Comparison of ENCODE assay signal across 25 cellular contexts in genomic region chr16:84538441-84538840, GRCh38.
"Had no signal": no experiment of that assay in that cellular context is flagged by ENCODE, and none has a peak within 500 bp of the region (broad histone marks: within the 10 kb centered on the region; RNA-seq: fewer than 3 reads in every experiment).

No MANE protein-coding gene starts in this region.

- H3K9me3 Mint-ChIP-seq: activated B cell treated with CpG ODN at 0.5 μM for 24 hours; activated T-cell treated with anti-CD3 and anti-CD28 coated beads, Interleukin-2, amount 50 U/mL, for 4 hours; activated T-helper 2 cell treated with anti-CD3 and anti-CD28 coated beads, Interferon-gamma antibody, Interleukin-2, Interleukin-4, amounts not matched to agents 10 μg/mL and 5 μg/mL and 100 μg/mL, durations not matched to agents 14 hours and 24 hours and 36 hours; stimulated activated effector memory CD8-positive, alpha-beta T cell treated with anti-CD3 and anti-CD28 coated beads, Interleukin-12 subunit alpha, Interleukin-12 subunit beta, amount 100 ng/mL, for 72 hours; T-helper 1 cell treated with Interleukin-12 subunit alpha and Interleukin-12 subunit beta and Interleukin-4 antibody, amounts not matched to agents 30 μg/mL and 1 μg/mL, for 36 hours had no signal

- H3K27me3 Mint-ChIP-seq: activated CD4-positive, alpha-beta T cell treated with anti-CD3 and anti-CD28 coated beads for 36 hours; activated naive CD8-positive, alpha-beta T cell had no signal

- DNase-seq: activated B cell treated with CpG ODN at 0.5 μM for 24 hours; activated CD4-positive, alpha-beta T cell treated with anti-CD3 and anti-CD28 coated beads for 36 hours; activated CD4-positive, alpha-beta T cell treated with anti-CD3 and anti-CD28 coated beads, Interleukin-2, amount 50 U/mL, for 4 hours; activated CD8-positive, alpha-beta memory T cell treated with anti-CD3 and anti-CD28 coated beads for 24 hours; activated CD8-positive, alpha-beta memory T cell treated with anti-CD3 and anti-CD28 coated beads, Interleukin-2, amount 50 U/mL, for 48 hours; activated naive CD4-positive, alpha-beta T cell; activated T-cell treated with anti-CD3 and anti-CD28 coated beads, Interleukin-2, amount 50 U/mL, for 4 hours; cortex of kidney; effector CD4-positive, alpha-beta T cell; foreskin keratinocyte; hippocampal formation; left ventricle myocardium superior; pancreas; stimulated activated CD4-positive, alpha-beta T cell treated with anti-CD3 and anti-CD28 coated beads, Interleukin-2, amount 100 ng/mL, for 24 hours; T1000; trophoblast cell; uterus had no signal

- H3K36me3 Mint-ChIP-seq: activated naive CD8-positive, alpha-beta T cell; stimulated activated effector memory CD8-positive, alpha-beta T cell treated with anti-CD3 and anti-CD28 coated beads, Interleukin-12 subunit alpha, Interleukin-12 subunit beta, amount 100 ng/mL, for 72 hours had no signal

- H3K4me1 ChIP-seq: foreskin keratinocyte, pancreas, uterus had no signal

- H3K4me1 Mint-ChIP-seq: activated CD4-positive, alpha-beta T cell treated with anti-CD3 and anti-CD28 coated beads for 36 hours; stimulated activated effector memory CD8-positive, alpha-beta T cell treated with anti-CD3 and anti-CD28 coated beads, Interleukin-12 subunit alpha, Interleukin-12 subunit beta, amount 100 ng/mL, for 72 hours had no signal

- H3K4me3 ChIP-seq: adrenal gland, ascending aorta, mucosa of descending colon, pancreas, uterus had no signal

- H3K36me3 ChIP-seq: adrenal gland, ascending aorta, pancreas, uterus had no signal

- H3K27ac Mint-ChIP-seq: activated B cell treated with CpG ODN at 0.5 μM for 24 hours; activated CD4-positive, alpha-beta T cell treated with anti-CD3 and anti-CD28 coated beads for 36 hours; activated naive CD8-positive, alpha-beta T cell; activated T-helper 2 cell treated with anti-CD3 and anti-CD28 coated beads, Interferon-gamma antibody, Interleukin-2, Interleukin-4, amounts not matched to agents 10 μg/mL and 5 μg/mL and 100 μg/mL, durations not matched to agents 14 hours and 24 hours and 36 hours; memory B cell; stimulated activated effector memory CD8-positive, alpha-beta T cell treated with anti-CD3 and anti-CD28 coated beads, Interleukin-12 subunit alpha, Interleukin-12 subunit beta, amount 100 ng/mL, for 72 hours; T-helper 1 cell treated with Interleukin-12 subunit alpha and Interleukin-12 subunit beta and Interleukin-4 antibody, amounts not matched to agents 30 μg/mL and 1 μg/mL, for 36 hours had no signal

- ATAC-seq: activated CD4-positive, alpha-beta T cell treated with anti-CD3 and anti-CD28 coated beads for 36 hours; activated T-cell treated with anti-CD3 and anti-CD28 coated beads, Interleukin-2, amount 50 U/mL, for 4 hours; foreskin keratinocyte; mucosa of descending colon; pancreas; stimulated activated effector memory CD8-positive, alpha-beta T cell treated with anti-CD3 and anti-CD28 coated beads, Interleukin-12 subunit alpha, Interleukin-12 subunit beta, amount 100 ng/mL, for 72 hours had no signal

- H3K9me3 ChIP-seq: adrenal gland, ascending aorta, mucosa of descending colon, pancreas, uterus had no signal

- H3K4me3 Mint-ChIP-seq: activated B cell treated with CpG ODN at 0.5 μM for 24 hours; activated CD4-positive, alpha-beta T cell treated with anti-CD3 and anti-CD28 coated beads for 36 hours; activated naive CD8-positive, alpha-beta T cell; activated T-cell treated with anti-CD3 and anti-CD28 coated beads, Interleukin-2, amount 50 U/mL, for 4 hours; memory B cell; stimulated activated effector memory CD8-positive, alpha-beta T cell treated with anti-CD3 and anti-CD28 coated beads, Interleukin-12 subunit alpha, Interleukin-12 subunit beta, amount 100 ng/mL, for 72 hours; T-helper 1 cell treated with Interleukin-12 subunit alpha and Interleukin-12 subunit beta and Interleukin-4 antibody, amounts not matched to agents 30 μg/mL and 1 μg/mL, for 36 hours had no signal

- H3K27ac ChIP-seq: ascending aorta, foreskin keratinocyte, pancreas, uterus had no signal
